ENCODE assay signal across 11 cellular contexts in the genomic region with DNA sequence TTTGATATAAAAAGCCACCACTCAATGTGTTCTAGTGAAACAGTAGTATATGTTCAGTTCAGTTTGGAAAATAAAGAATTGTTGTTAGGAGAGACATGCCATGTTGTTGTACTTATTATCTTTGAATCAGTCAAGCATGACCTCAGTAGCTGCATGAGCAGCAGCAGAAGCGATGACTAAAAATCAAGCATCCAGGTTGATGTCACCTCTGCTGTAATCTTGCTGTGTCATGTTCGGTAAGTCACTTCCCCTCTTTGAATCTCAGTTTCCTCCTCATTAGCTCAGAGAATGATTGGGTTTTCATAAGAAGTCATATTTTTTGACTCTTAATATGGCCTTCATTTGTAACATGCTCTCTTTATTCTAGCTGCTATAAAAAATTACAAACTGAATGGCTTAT.
DNase-seq lines count a peak whose midpoint lies in the region; TF ChIP-seq lines count a peak whose summit lies in the region.
"Had no signal": no experiment of that assay in that cellular context is flagged by ENCODE, and none has a peak within 500 bp of the region (broad histone marks: within the 10 kb centered on the region; RNA-seq: fewer than 3 reads in every experiment).

No MANE protein-coding gene starts in this region.

- no peak for TF ChIP-seq CTCF in HFFc6 (IDR thresholded peaks at IDR 0.05)
- no peak for TF ChIP-seq CTCF in SU-DHL-6 (IDR thresholded peaks at IDR 0.05; ENCODE audit: insufficient read depth, low read length, poor library complexity, severe bottlenecking)

- no peak overlapping the region for H3K4ac ChIP-seq in mesenchymal stem cell (ENCODE audit: low read depth in 1 of 2, low read length in 2 of 2)

- H4K20me1 ChIP-seq in SU-DHL-6 (ENCODE audit: low read depth, low read length), result no peaks in the 10 kb centered on the region

- peak overlapping the region; percentile 67 for H2AFZ ChIP-seq in SU-DHL-6 (ENCODE audit: low read depth, low read length, severe bottlenecking)
- no peak overlapping the region for H2AFZ ChIP-seq in mesenchymal stem cell (ENCODE audit: low read depth, low read length)

- H3K27ac ChIP-seq in SU-DHL-6 (ENCODE audit: low read depth, low read length) (no peak overlapping the region), mesenchymal stem cell (ENCODE audit: low read length, poor library complexity, severe bottlenecking) (no peak overlapping the region)

- no peaks in the 10 kb centered on the region for H3K27me3 ChIP-seq in SU-DHL-6 (ENCODE audit: low read length)
- no peaks in the 10 kb centered on the region for H3K27me3 ChIP-seq in mesenchymal stem cell (ENCODE audit: control insufficient read depth in 1 of 2, insufficient read depth in 1 of 2, low read length in 2 of 2)

- H3K9me2 ChIP-seq in SU-DHL-6 (replicated peaks; ENCODE audit: insufficient read depth, low read length), result no peaks in the 10 kb centered on the region

- H3K4me3 ChIP-seq in SU-DHL-6 (ENCODE audit: insufficient read depth, low read length, poor library complexity, severe bottlenecking), result no peak overlapping the region
- no peak overlapping the region for H3K4me3 ChIP-seq in mesenchymal stem cell (ENCODE audit: insufficient read depth in 1 of 2, low read depth in 1 of 2, low read length in 2 of 2)

- no peaks in the 10 kb centered on the region for H3K9me3 Mint-ChIP-seq in HFFc6

- no peaks in the 10 kb centered on the region for H3K79me2 ChIP-seq in SU-DHL-6 (ENCODE audit: insufficient read depth, low read length)

- no peaks in the 10 kb centered on the region for H3K27me3 Mint-ChIP-seq in HFFc6 (ENCODE audit: insufficient read depth)

- no peak overlapping the region for H2BK15ac ChIP-seq in mesenchymal stem cell (ENCODE audit: low read depth, poor library complexity, severe bottlenecking)

- no peaks in the 10 kb centered on the region for H3F3A ChIP-seq in SU-DHL-6 (ENCODE audit: insufficient read depth)

- no peaks in the 10 kb centered on the region for H3K36me3 Mint-ChIP-seq in HFFc6 (ENCODE audit: low read depth)

- no peak overlapping the region for H4K8ac ChIP-seq in mesenchymal stem cell (ENCODE audit: low read length)

- H2BK5ac ChIP-seq in mesenchymal stem cell (ENCODE audit: low read depth, low read length, poor library complexity, severe bottlenecking), result no peak overlapping the region

- H3K4me2 ChIP-seq in SU-DHL-6 (ENCODE audit: low read depth, low read length, poor library complexity, severe bottlenecking), result peak overlapping the region; percentile 24
- H3K4me2 ChIP-seq in mesenchymal stem cell (ENCODE audit: low read length, poor library complexity, severe bottlenecking), result no peak overlapping the region

- WGBS in mesenchymal stem cell, result 100% methylated on average over 1 of the region's 2 CpGs

- no peak overlapping the region for H2BK120ac ChIP-seq in mesenchymal stem cell (ENCODE audit: low read depth, low read length)

- H2AK5ac ChIP-seq in mesenchymal stem cell (ENCODE audit: low read length, severe bottlenecking), result no peak overlapping the region

- H3K79me1 ChIP-seq in mesenchymal stem cell (replicated peaks; ENCODE audit: low read length, poor library complexity, severe bottlenecking), result no peaks in the 10 kb centered on the region

- H3K9me3 ChIP-seq in SU-DHL-6 (ENCODE audit: insufficient read depth, low read length), result no peaks in the 10 kb centered on the region
- no peaks in the 10 kb centered on the region for H3K9me3 ChIP-seq in mesenchymal stem cell (ENCODE audit: control insufficient read depth, low read length)

- H3K4me1 Mint-ChIP-seq in HFFc6 (ENCODE audit: low read depth), result peaks cover 32% of the 10 kb centered on the region

- H3K23ac ChIP-seq in mesenchymal stem cell (ENCODE audit: low read length in 2 of 2), result no peak overlapping the region

- H2BK12ac ChIP-seq in mesenchymal stem cell (ENCODE audit: low read length in 2 of 2), result no peak overlapping the region

- H3K4me1 ChIP-seq in mesenchymal stem cell (ENCODE audit: control insufficient read depth, insufficient read depth, low read depth, low read length), result no peaks in the 10 kb centered on the region

- H3K9ac ChIP-seq in SU-DHL-6 (ENCODE audit: low read length) (no peak overlapping the region), mesenchymal stem cell (ENCODE audit: low read length) (no peak overlapping the region)

- H3K18ac ChIP-seq in mesenchymal stem cell (ENCODE audit: low read depth in 1 of 2, low read length in 2 of 2), result no peak overlapping the region

- no peak overlapping the region for H4K91ac ChIP-seq in mesenchymal stem cell (ENCODE audit: low read length)

- H3K27ac Mint-ChIP-seq in HFFc6, result peak overlapping the region; percentile 72

- H3K4me3 Mint-ChIP-seq in HFFc6, result no peak overlapping the region

- no peak overlapping the region for H3K14ac ChIP-seq in mesenchymal stem cell (ENCODE audit: low read length in 2 of 2)

- H3K36me3 ChIP-seq in SU-DHL-6 (ENCODE audit: low read length), result no peaks in the 10 kb centered on the region
- H3K36me3 ChIP-seq in mesenchymal stem cell (ENCODE audit: control insufficient read depth in 1 of 2, insufficient read depth in 2 of 2, low read depth in 1 of 2, low read length in 2 of 2), result no peaks in the 10 kb centered on the region

- DNase-seq in DMS153 (lab: John Stamatoyannopoulos, UW) (peak; percentile 4), DMS153 treated with DMSO at 0.1 percent for 48 hours (lab: John Stamatoyannopoulos, UW; ENCODE audit: unreplicated experiment) (no peak), HFFc6 (peak; percentile 78), mesenchymal stem cell (peak; percentile 10), NCI-H526 (lab: John Stamatoyannopoulos, UW) (no peak), hippocampal formation (lab: John Stamatoyannopoulos, UW) (no peak), SK-N-DZ (ENCODE audit: low spot score) (no peak)
- DNase-seq: 8988T, amygdala, NCI-H1694 treated with DMSO at 0.1 percent for 48 hours had no signal

Comparison
In these comparisons a context has a peak if more than half of its experiments do, and no peak if none do; other contexts are left out.
1. DNase-seq: peak in DMS153 (single experiment), HFFc6 (single experiment) and mesenchymal stem cell (single experiment); none in DMS153 treated with DMSO at 0.1 percent for 48 hours (single experiment), NCI-H526 (0 of 2), hippocampal formation (0 of 2) and SK-N-DZ (single experiment).